Comparison of ENCODE assay signal across 13 cellular contexts in the genomic region with DNA sequence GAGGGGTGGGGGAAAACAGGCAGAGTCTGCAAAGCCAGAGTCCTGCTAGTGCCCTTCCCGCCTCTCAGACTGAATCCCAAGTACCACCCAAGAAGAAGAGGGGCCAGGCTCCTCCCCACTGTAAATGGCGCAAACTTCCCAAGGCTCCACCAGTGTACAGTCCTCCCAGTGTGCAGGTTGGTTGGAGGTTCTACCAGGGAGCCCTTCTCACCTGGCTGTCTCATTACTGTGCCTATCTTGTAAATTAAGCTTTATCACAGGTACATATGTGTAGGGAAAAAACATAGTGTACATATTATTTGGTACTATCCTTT.
"Had no signal": no experiment of that assay in that cellular context is flagged by ENCODE, and none has a peak within 500 bp of the region (broad histone marks: within the 10 kb centered on the region; RNA-seq: fewer than 3 reads in every experiment).

No MANE protein-coding gene starts in this region.

- H3K9me3 Mint-ChIP-seq: activated B cell treated with CpG ODN at 0.5 μM for 24 hours had no signal

- H3K4me3 ChIP-seq: dorsolateral prefrontal cortex, esophagus squamous epithelium, pancreas, testis had no signal

- H3K27ac ChIP-seq: dorsolateral prefrontal cortex, esophagus squamous epithelium, pancreas, testis had no signal

- H3K36me3 ChIP-seq: esophagus squamous epithelium, pancreas had no signal

- H3K4me3 Mint-ChIP-seq: activated B cell treated with CpG ODN at 0.5 μM for 24 hours; activated CD4-positive, alpha-beta T cell treated with anti-CD3 and anti-CD28 coated beads, Interleukin-2, amount 10 ng/mL, durations not matched to agents 7 days and 5 days; activated T-helper 17 cell treated with anti-CD3 and anti-CD28 coated beads, Interleukin-2, amount 50 U/mL, for 72 hours; memory B cell; stimulated activated naive CD8-positive, alpha-beta T cell treated with anti-CD3 and anti-CD28 coated beads, Interleukin-15, Interleukin-2, amounts not matched to agents 100 ng/mL and 50 ng/mL, for 24 hours had no signal

- H3K36me3 Mint-ChIP-seq: memory B cell had no signal

- H3K4me1 Mint-ChIP-seq: activated B cell treated with CpG ODN at 0.5 μM for 24 hours; activated CD4-positive, alpha-beta T cell treated with anti-CD3 and anti-CD28 coated beads, Interleukin-2, amount 10 ng/mL, durations not matched to agents 7 days and 5 days; activated T-helper 17 cell treated with anti-CD3 and anti-CD28 coated beads, Interleukin-2, amount 50 U/mL, for 72 hours; memory B cell had no signal

- H3K9me3 ChIP-seq: esophagus squamous epithelium, pancreas, testis had no signal

- DNase-seq: activated B cell treated with CpG ODN at 0.5 μM for 24 hours; activated CD4-positive, alpha-beta T cell treated with anti-CD3 and anti-CD28 coated beads, Interleukin-2, amount 10 ng/mL, durations not matched to agents 7 days and 5 days; activated CD8-positive, alpha-beta memory T cell treated with anti-CD3 and anti-CD28 coated beads for 24 hours; esophagus squamous epithelium; stimulated activated CD4-positive, alpha-beta T cell treated with anti-CD3 and anti-CD28 coated beads, Interleukin-4, amount 100 ng/mL, for 1 hour; testis had no signal

- H3K27ac Mint-ChIP-seq: activated B cell treated with CpG ODN at 0.5 μM for 24 hours; activated CD4-positive, alpha-beta T cell treated with anti-CD3 and anti-CD28 coated beads, Interleukin-2, amount 10 ng/mL, durations not matched to agents 7 days and 5 days; activated T-helper 17 cell treated with anti-CD3 and anti-CD28 coated beads, Interleukin-2, amount 50 U/mL, for 72 hours; memory B cell; stimulated activated naive CD8-positive, alpha-beta T cell treated with anti-CD3 and anti-CD28 coated beads, Interleukin-15, Interleukin-2, amounts not matched to agents 100 ng/mL and 50 ng/mL, for 24 hours had no signal

- H3K27me3 ChIP-seq: dorsolateral prefrontal cortex, esophagus squamous epithelium, pancreas, testis had no signal

- FAIRE-seq: TTC549 had no signal

- ATAC-seq: left lobe of liver had no signal

- H3K27me3 Mint-ChIP-seq: activated B cell treated with CpG ODN at 0.5 μM for 24 hours; activated CD4-positive, alpha-beta T cell treated with anti-CD3 and anti-CD28 coated beads, Interleukin-2, amount 10 ng/mL, durations not matched to agents 7 days and 5 days; activated T-helper 17 cell treated with anti-CD3 and anti-CD28 coated beads, Interleukin-2, amount 50 U/mL, for 72 hours; memory B cell; stimulated activated naive CD8-positive, alpha-beta T cell treated with anti-CD3 and anti-CD28 coated beads, Interleukin-15, Interleukin-2, amounts not matched to agents 100 ng/mL and 50 ng/mL, for 24 hours had no signal

- H3K4me1 ChIP-seq: esophagus squamous epithelium, pancreas, testis had no signal
